ENCODE assay signal across 2 cellular contexts in the genomic region with DNA sequence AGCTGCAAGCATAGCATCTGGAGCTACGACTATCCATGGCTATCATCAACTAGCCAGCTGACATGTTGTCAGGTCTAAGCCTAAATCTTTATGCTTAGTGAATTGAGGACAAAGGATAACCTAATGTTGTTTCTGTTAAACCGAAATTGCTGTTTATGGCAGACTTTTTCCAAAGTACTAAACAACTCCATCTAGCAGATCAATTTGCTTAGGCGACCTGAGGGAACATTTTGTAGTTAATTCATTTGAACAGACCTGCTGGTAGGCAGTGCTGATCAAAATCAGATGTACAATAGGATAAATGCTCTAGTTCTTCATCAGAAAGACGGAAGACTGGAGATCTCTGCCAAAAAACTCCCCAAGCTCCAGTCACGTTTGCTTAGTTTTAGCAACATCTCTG.
TF ChIP-seq lines count a peak whose summit lies in the region.

No MANE protein-coding gene starts in this region.

TF ChIP-seq in SK-N-SH, 30 proteins besides CTCF, POLR2A, EP300 and RAD21 (continued from another document):
- TF ChIP-seq, protein P1, sequence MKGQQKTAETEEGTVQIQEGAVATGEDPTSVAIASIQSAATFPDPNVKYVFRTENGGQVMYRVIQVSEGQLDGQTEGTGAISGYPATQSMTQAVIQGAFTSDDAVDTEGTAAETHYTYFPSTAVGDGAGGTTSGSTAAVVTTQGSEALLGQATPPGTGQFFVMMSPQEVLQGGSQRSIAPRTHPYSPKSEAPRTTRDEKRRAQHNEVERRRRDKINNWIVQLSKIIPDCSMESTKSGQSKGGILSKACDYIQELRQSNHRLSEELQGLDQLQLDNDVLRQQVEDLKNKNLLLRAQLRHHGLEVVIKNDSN (IDR thresholded peaks at IDR 0.05; ENCODE audit: borderline replicate concordance, low read depth) = no peak
- TF ChIP-seq SIN3A (IDR thresholded peaks at IDR 0.05; ENCODE audit: borderline replicate concordance, low read depth, low read length) = no peak
- TF ChIP-seq YY1 (IDR thresholded peaks at IDR 0.05; ENCODE audit: low read depth) = no peak
- TF ChIP-seq CHD2 (IDR thresholded peaks at IDR 0.05; ENCODE audit: low read length, partially characterized antibody) = no peak
TF ChIP-seq in SK-N-SH: peak in this region for 2.

TF ChIP-seq in SK-N-SH treated with all-trans-retinoic acid at 6 μM for 48 hours, 23 proteins besides CTCF, POLR2A, EP300 and RAD21 (continued from another document):
- TF ChIP-seq, protein P2, sequence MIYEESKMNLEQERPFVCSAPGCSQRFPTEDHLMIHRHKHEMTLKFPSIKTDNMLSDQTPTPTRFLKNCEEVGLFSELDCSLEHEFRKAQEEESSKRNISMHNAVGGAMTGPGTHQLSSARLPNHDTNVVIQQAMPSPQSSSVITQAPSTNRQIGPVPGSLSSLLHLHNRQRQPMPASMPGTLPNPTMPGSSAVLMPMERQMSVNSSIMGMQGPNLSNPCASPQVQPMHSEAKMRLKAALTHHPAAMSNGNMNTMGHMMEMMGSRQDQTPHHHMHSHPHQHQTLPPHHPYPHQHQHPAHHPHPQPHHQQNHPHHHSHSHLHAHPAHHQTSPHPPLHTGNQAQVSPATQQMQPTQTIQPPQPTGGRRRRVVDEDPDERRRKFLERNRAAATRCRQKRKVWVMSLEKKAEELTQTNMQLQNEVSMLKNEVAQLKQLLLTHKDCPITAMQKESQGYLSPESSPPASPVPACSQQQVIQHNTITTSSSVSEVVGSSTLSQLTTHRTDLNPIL (CRISPR knock-in tag; IDR thresholded peaks at IDR 0.05; ENCODE audit: low read depth) = no peak
- no peak for TF ChIP-seq BACH2 (CRISPR knock-in tag; IDR thresholded peaks at IDR 0.05; ENCODE audit: borderline replicate concordance)
- TF ChIP-seq CSDC2 (CRISPR knock-in tag; IDR thresholded peaks at IDR 0.05) = no peak
TF ChIP-seq in SK-N-SH treated with all-trans-retinoic acid at 6 μM for 48 hours: peak in this region for 0.
